Comparison of ENCODE assay signal across 20 cellular contexts in genomic region chr10:15726042-15726441, GRCh38. TPM values are rescaled to one million over a fixed set of nuclear protein-coding genes. Genes with fewer than 3 reads are reported as not detected.
"Had no signal": no experiment of that assay in that cellular context is flagged by ENCODE, and none has a peak within 500 bp of the region (broad histone marks: within the 10 kb centered on the region; RNA-seq: fewer than 3 reads in every experiment).

No MANE protein-coding gene starts in this region.

- H3K4me1 Mint-ChIP-seq: immature natural killer cell; memory B cell; stimulated activated effector memory CD8-positive, alpha-beta T cell treated with anti-CD3 and anti-CD28 coated beads, Interleukin-12 subunit alpha, Interleukin-12 subunit beta, amount 100 ng/mL, for 72 hours had no signal

- H3K27ac Mint-ChIP-seq: dendritic cell treated with granulocyte-macrophage colony-stimulating factor and Interleukin-4, amounts not matched to agents 40 ng/mL and 50 ng/mL, for 4 days; effector memory CD8-positive, alpha-beta T cell; immature natural killer cell; memory B cell; mesothelial cell of epicardium; stimulated activated effector memory CD8-positive, alpha-beta T cell treated with anti-CD3 and anti-CD28 coated beads, Interleukin-12 subunit alpha, Interleukin-12 subunit beta, amount 100 ng/mL, for 72 hours had no signal

- H3K9me3 Mint-ChIP-seq: dendritic cell treated with granulocyte-macrophage colony-stimulating factor and Interleukin-4, amounts not matched to agents 40 ng/mL and 50 ng/mL, for 4 days had no signal

- H3K36me3 ChIP-seq: esophagus squamous epithelium, left ventricle myocardium inferior, lower lobe of right lung, prostate gland, transverse colon had no signal

- H3K4me1 ChIP-seq: esophagus squamous epithelium, foreskin keratinocyte, left ventricle myocardium inferior, lower lobe of right lung, parathyroid adenoma, prostate gland had no signal

- H3K36me3 Mint-ChIP-seq: immature natural killer cell; memory B cell; stimulated activated effector memory CD8-positive, alpha-beta T cell treated with anti-CD3 and anti-CD28 coated beads, Interleukin-12 subunit alpha, Interleukin-12 subunit beta, amount 100 ng/mL, for 72 hours had no signal

- H3K79me2 ChIP-seq: parathyroid adenoma had no signal

- H3K9me3 ChIP-seq: esophagus squamous epithelium, prostate gland, transverse colon had no signal

- DNase-seq: effector memory CD8-positive, alpha-beta T cell; esophagus squamous epithelium; immature natural killer cell; kidney; left cardiac atrium; left ventricle myocardium inferior; lower lobe of right lung; stimulated activated CD4-positive, alpha-beta T cell treated with anti-CD3 and anti-CD28 coated beads, Interleukin-4, amount 100 ng/mL, for 1 hour; stimulated activated CD8-positive, alpha-beta memory T cell treated with anti-CD3 and anti-CD28 coated beads, Interleukin-4, amount 100 ng/mL, for 48 hours; stimulated activated naive CD8-positive, alpha-beta T cell treated with anti-CD3 and anti-CD28 coated beads, Interleukin-15, Interleukin-2, amounts not matched to agents 100 U/mL and 50 U/mL, for 24 hours had no signal

- H3K27ac ChIP-seq: esophagus squamous epithelium, foreskin keratinocyte, left ventricle myocardium inferior, lower lobe of right lung, parathyroid adenoma, prostate gland, transverse colon had no signal

- H3K4me3 ChIP-seq: esophagus squamous epithelium, left ventricle myocardium inferior, lower lobe of right lung, prostate gland, transverse colon had no signal

- H3K9ac ChIP-seq: parathyroid adenoma had no signal

- H3K4me3 Mint-ChIP-seq: dendritic cell treated with granulocyte-macrophage colony-stimulating factor and Interleukin-4, amounts not matched to agents 40 ng/mL and 50 ng/mL, for 4 days; effector memory CD8-positive, alpha-beta T cell; immature natural killer cell; memory B cell; mesothelial cell of epicardium; nephron; stimulated activated effector memory CD8-positive, alpha-beta T cell treated with anti-CD3 and anti-CD28 coated beads, Interleukin-12 subunit alpha, Interleukin-12 subunit beta, amount 100 ng/mL, for 72 hours had no signal

RNA-seq across cellular contexts. Expression of gene ITGA8, which starts 6.3 kb away (rescaled TPM):
- total RNA-seq: foreskin keratinocyte, myocyte had no signal
- polyA plus RNA-seq: foreskin keratinocyte, immature natural killer cell had no signal
